Comparison of ENCODE assay signal across 26 cellular contexts in the genomic region with DNA sequence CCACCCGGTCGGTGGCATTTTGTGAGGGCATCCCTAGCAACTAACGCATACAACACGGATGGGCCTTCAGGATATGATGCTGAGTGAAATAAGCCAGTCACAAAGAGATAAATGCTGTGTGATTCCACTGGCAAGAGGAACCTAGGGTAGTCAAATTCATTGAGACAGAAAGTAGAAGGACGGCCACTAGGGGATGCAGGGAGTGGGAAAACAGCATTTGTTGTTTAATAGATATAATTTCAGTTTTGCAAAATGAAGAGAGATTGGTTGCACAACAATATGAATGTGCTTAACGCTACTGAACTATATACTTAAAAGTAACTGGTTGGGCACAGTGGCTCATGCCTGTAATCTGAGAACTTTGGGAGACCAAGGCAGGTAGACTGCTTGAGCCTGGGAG.
DNase-seq lines count a peak whose midpoint lies in the region; ATAC-seq and TF ChIP-seq lines count a peak whose summit lies in the region.
"Had no signal": no experiment of that assay in that cellular context is flagged by ENCODE, and none has a peak within 500 bp of the region (broad histone marks: within the 10 kb centered on the region; RNA-seq: fewer than 3 reads in every experiment).

No MANE protein-coding gene starts in this region.

- H3K27me3 ChIP-seq in GM23248 (replicated peaks; ENCODE audit: insufficient read depth) (no peaks in the 10 kb centered on the region), Panc1 (ENCODE audit: control insufficient read depth, insufficient read depth, low read length) (no peaks in the 10 kb centered on the region), A673 (replicated peaks; ENCODE audit: insufficient read depth, low read depth, low read length, poor library complexity) (no peaks in the 10 kb centered on the region), colonic mucosa (no peaks in the 10 kb centered on the region)
- H3K27me3 ChIP-seq in effector memory CD4-positive, alpha-beta T cell (replicated peaks; ENCODE audit: control insufficient read depth, insufficient read depth, low read length, poor library complexity, severe bottlenecking) = no peaks in the 10 kb centered on the region
- H3K27me3 ChIP-seq: cardiac muscle cell, dorsolateral prefrontal cortex, esophagus muscularis mucosa, left lung, upper lobe of right lung had no signal

- H2AFZ ChIP-seq in GM23248 = no peak overlapping the region
- H2AFZ ChIP-seq: PC-9 had no signal

- peaks cover 57% of the 10 kb centered on the region for H3K36me3 Mint-ChIP-seq in stimulated activated memory B cell treated with anti-CD40 and anti-IgM and Interleukin-4, amounts not matched to agents 10 μg/mL and 1 μg/mL and 100 μg/mL, for 72 hours

- H3K4me1 ChIP-seq in GM23248 (ENCODE audit: insufficient read depth) (no peaks in the 10 kb centered on the region), Panc1 (ENCODE audit: control insufficient read depth, insufficient read depth, low read length) (no peaks in the 10 kb centered on the region; the same call in 1 of the 2 replicates), A673 (ENCODE audit: insufficient read depth, low read length, poor library complexity, severe bottlenecking) (no peaks in the 10 kb centered on the region), colonic mucosa (no peaks in the 10 kb centered on the region)
- H3K4me1 ChIP-seq in effector memory CD4-positive, alpha-beta T cell (ENCODE audit: control insufficient read depth, insufficient read depth, low read length, poor library complexity, severe bottlenecking) = no peaks in the 10 kb centered on the region
- H3K4me1 ChIP-seq: A549, esophagus muscularis mucosa, left lung, upper lobe of right lung had no signal

- BruUV-seq in Panc1 (replicated peaks; lab: Mats Ljungman, UMichigan) = no TSS peak
- no TSS peak for BruUV-seq in A673 (replicated peaks; lab: Mats Ljungman, UMichigan)

- no peaks in the 10 kb centered on the region for H3K27me3 Mint-ChIP-seq in stimulated activated memory B cell treated with anti-CD40 and anti-IgM and Interleukin-4, amounts not matched to agents 10 μg/mL and 1 μg/mL and 100 μg/mL, for 72 hours

- no peaks in the 10 kb centered on the region for H3K9me2 ChIP-seq in GM23248 (ENCODE audit: insufficient read depth)

- H3K9me3 Mint-ChIP-seq in stimulated activated memory B cell treated with anti-CD40 and anti-IgM and Interleukin-4, amounts not matched to agents 10 μg/mL and 1 μg/mL and 100 μg/mL, for 72 hours = peaks cover 10% of the 10 kb centered on the region

- no peaks in the 10 kb centered on the region for H4K20me1 ChIP-seq in GM23248 (ENCODE audit: insufficient read depth)

- no peak; the same call in 1 of the 2 replicates for TF ChIP-seq CTCF in 22Rv1 (IDR thresholded peaks at IDR 0.05)
- TF ChIP-seq CTCF in Panc1 (IDR thresholded peaks at IDR 0.05) = peak; percentile 14; the same call in 1 of the 2 replicates
- peak; percentile 15 for TF ChIP-seq CTCF in fibroblast of the aortic adventitia (IDR thresholded peaks at IDR 0.05; ENCODE audit: insufficient read depth, low read length)
- TF ChIP-seq CTCF in A673 (conservative IDR thresholded peaks at IDR 0.05; ENCODE audit: low read depth, low read length) = no peak
- TF ChIP-seq CTCF in colonic mucosa (IDR thresholded peaks at IDR 0.05) = no peak

- POLR2A ChIA-PET in Panc1 (lab: Charles Lee) (no interaction called here), A673 (lab: Charles Lee; ENCODE audit: low non-redundant PET) (no interaction called here)

- H3K27ac Mint-ChIP-seq in stimulated activated memory B cell treated with anti-CD40 and anti-IgM and Interleukin-4, amounts not matched to agents 10 μg/mL and 1 μg/mL and 100 μg/mL, for 72 hours = no peak overlapping the region

- H3K4me2 ChIP-seq in GM23248 (ENCODE audit: unreplicated experiment) = no peak overlapping the region
- H3K4me2 ChIP-seq: A549, PC-9 had no signal

- DNase-seq in GM23248 (peak; percentile 2), Panc1 (ENCODE audit: low read depth, low spot score) (no peak), fibroblast of the aortic adventitia (ENCODE audit: low read depth) (no peak), A673 (ENCODE audit: low spot score) (no peak), colonic mucosa (no peak)
- DNase-seq in effector memory CD4-positive, alpha-beta T cell = no peak
- DNase-seq: activated gamma-delta T cell; C1 segment of cervical spinal cord; dorsolateral prefrontal cortex; GDM1; KG1; left lung; NCI-H1048; NCI-H2029; NCI-H345; NCI-H82; PC-9; small intestine; stimulated activated CD4-positive, alpha-beta T cell treated with anti-CD3 and anti-CD28 coated beads, Interleukin-4, amount 100 ng/mL, for 4 hours; T-helper 2 cell; upper lobe of right lung had no signal

- no peaks in the 10 kb centered on the region for H3K36me3 ChIP-seq in GM23248 (ENCODE audit: low read depth)
- H3K36me3 ChIP-seq in Panc1 (ENCODE audit: control insufficient read depth, insufficient read depth, low read length) = no peaks in the 10 kb centered on the region
- H3K36me3 ChIP-seq in A673 (ENCODE audit: insufficient read depth, low read length, poor library complexity, severe bottlenecking) = no peaks in the 10 kb centered on the region
- H3K36me3 ChIP-seq in effector memory CD4-positive, alpha-beta T cell (ENCODE audit: control insufficient read depth, insufficient read depth, low read length) = no peaks in the 10 kb centered on the region
- no peaks in the 10 kb centered on the region for H3K36me3 ChIP-seq in colonic mucosa
- H3K36me3 ChIP-seq: cardiac muscle cell, esophagus muscularis mucosa, left lung, upper lobe of right lung had no signal

- H3K27ac ChIP-seq in 22Rv1 = peak overlapping the region; percentile 78
- no peak overlapping the region for H3K27ac ChIP-seq in GM23248
- no peak overlapping the region for H3K27ac ChIP-seq in Panc1 (ENCODE audit: low read length)
- H3K27ac ChIP-seq in A673 (ENCODE audit: low read depth, low read length, poor library complexity, severe bottlenecking) = no peak overlapping the region
- no peak overlapping the region for H3K27ac ChIP-seq in effector memory CD4-positive, alpha-beta T cell (ENCODE audit: insufficient read depth, low read length, poor library complexity, severe bottlenecking)
- H3K27ac ChIP-seq in colonic mucosa = no peak overlapping the region
- H3K27ac ChIP-seq: A549, cardiac muscle cell, dorsolateral prefrontal cortex, esophagus muscularis mucosa, left lung, PC-9, upper lobe of right lung had no signal

- in situ Hi-C loops in GM23248 (cut with MboI) = no loop called here
- in situ Hi-C loops in Panc1 (cut with HindIII; ENCODE audit: low pct_unique_long_range_greater_than_20kb, low sequenced_read_pairs) = no loop called here

- CTCF ChIA-PET in Panc1 (lab: Charles Lee) = no interaction called here
- CTCF ChIA-PET in A673 (lab: Charles Lee) = no interaction called here

- H3K9me3 ChIP-seq in GM23248 (ENCODE audit: low read depth) (no peaks in the 10 kb centered on the region), Panc1 (ENCODE audit: control insufficient read depth, insufficient read depth, low read depth, low read length) (no peaks in the 10 kb centered on the region), A673 (ENCODE audit: low read depth, low read length, poor library complexity, severe bottlenecking) (no peaks in the 10 kb centered on the region), colonic mucosa (no peaks in the 10 kb centered on the region)
- H3K9me3 ChIP-seq in effector memory CD4-positive, alpha-beta T cell (ENCODE audit: control insufficient read depth, low read length) = no peaks in the 10 kb centered on the region
- H3K9me3 ChIP-seq: A549, esophagus muscularis mucosa, left lung, upper lobe of right lung had no signal

- no peak overlapping the region for H3K4me3 Mint-ChIP-seq in stimulated activated memory B cell treated with anti-CD40 and anti-IgM and Interleukin-4, amounts not matched to agents 10 μg/mL and 1 μg/mL and 100 μg/mL, for 72 hours

- peaks cover 46% of the 10 kb centered on the region for H3K4me1 Mint-ChIP-seq in stimulated activated memory B cell treated with anti-CD40 and anti-IgM and Interleukin-4, amounts not matched to agents 10 μg/mL and 1 μg/mL and 100 μg/mL, for 72 hours

- no peak for ATAC-seq in Panc1
- ATAC-seq in stimulated activated memory B cell treated with anti-CD40 and anti-IgM and Interleukin-4, amounts not matched to agents 10 μg/mL and 1 μg/mL and 100 μg/mL, for 72 hours = no peak
- ATAC-seq: A549, left lung, upper lobe of right lung had no signal

- no peaks in the 10 kb centered on the region for H3F3A ChIP-seq in GM23248 (ENCODE audit: insufficient read depth)

- H3K4me3 ChIP-seq in GM23248 (no peak overlapping the region), Panc1 (ENCODE audit: low read depth in 2 of 2, low read length in 2 of 2) (no peak overlapping the region), fibroblast of the aortic adventitia (ENCODE audit: low read depth, low read length) (no peak overlapping the region), A673 (ENCODE audit: low read depth, low read length, poor library complexity, severe bottlenecking) (no peak overlapping the region), colonic mucosa (no peak overlapping the region)
- no peak overlapping the region for H3K4me3 ChIP-seq in effector memory CD4-positive, alpha-beta T cell (ENCODE audit: insufficient read depth, low read depth, low read length, poor library complexity, severe bottlenecking)
- H3K4me3 ChIP-seq: A549, cardiac muscle cell, dorsolateral prefrontal cortex, esophagus muscularis mucosa, left lung, PC-9, upper lobe of right lung had no signal

- intact Hi-C loops in Panc1 (cut with micrococcal nuclease; ENCODE audit: unreplicated experiment) = no loop called here
- intact Hi-C loops in A673 (cut with micrococcal nuclease; ENCODE audit: unreplicated experiment) = no loop called here
- intact Hi-C loops in colonic mucosa (cut with DNase I) = no loop called here

- no peak overlapping the region for H3K9ac ChIP-seq in GM23248
- no peak overlapping the region for H3K9ac ChIP-seq in colonic mucosa (ENCODE audit: low read depth in 2 of 2, low read length in 2 of 2)

- H3K79me2 ChIP-seq in GM23248 (ENCODE audit: insufficient read depth) = no peaks in the 10 kb centered on the region

- WGBS in GM23248 (ENCODE audit: low coverage in 1 of 2, low lambda C conversion rate in 2 of 2, missing lambda C conversion rate in 2 of 2), 2 experiments = 88 to 92% methylated on average over 6 of the region's 6 CpGs

Comparison
In these comparisons a context has a peak if more than half of its experiments do, and no peak if none do; other contexts are left out.
1. CTCF ChIP-seq: peak in Panc1 (single experiment) and fibroblast of the aortic adventitia (single experiment); none in 22Rv1 (single experiment), A673 (single experiment) and colonic mucosa (single experiment).